In genomic region chr11:111792955-111793500, GRCh38 we compare ENCODE assay signal across 15 cellular contexts.
"Had no signal": no experiment of that assay in that cellular context is flagged by ENCODE, and none has a peak within 500 bp of the region (broad histone marks: within the 10 kb centered on the region; RNA-seq: fewer than 3 reads in every experiment).

No MANE protein-coding gene starts in this region.

- H2AFZ ChIP-seq: parathyroid adenoma had no signal

- H3K9me3 ChIP-seq: thyroid gland had no signal

- H3K36me3 ChIP-seq: thyroid gland had no signal

- ATAC-seq: activated CD8-positive, alpha-beta memory T cell treated with anti-CD3 and anti-CD28 coated beads, Interleukin-2, amount 10 ng/mL, durations not matched to agents 7 days and 5 days; activated T-cell treated with anti-CD3 and anti-CD28 coated beads, Interleukin-2, amount 50 U/mL, for 72 hours had no signal

- H3K4me1 Mint-ChIP-seq: activated CD8-positive, alpha-beta memory T cell treated with anti-CD3 and anti-CD28 coated beads, Interleukin-2, amount 10 ng/mL, durations not matched to agents 7 days and 5 days; immature natural killer cell had no signal

- H3K9ac ChIP-seq: parathyroid adenoma had no signal

- DNase-seq: activated CD4-positive, alpha-beta T cell treated with anti-CD3 and anti-CD28 coated beads for 1 hour; activated CD4-positive, alpha-beta T cell treated with anti-CD3 and anti-CD28 coated beads, Interleukin-2, amount 50 U/mL, for 48 hours; activated CD8-positive, alpha-beta memory T cell treated with anti-CD3 and anti-CD28 coated beads, Interleukin-2, amount 10 ng/mL, durations not matched to agents 7 days and 5 days; activated naive CD4-positive, alpha-beta T cell; activated T-cell treated with anti-CD3 and anti-CD28 coated beads, Interleukin-2, amount 50 U/mL, for 72 hours; cortex of kidney; effector memory CD4-positive, alpha-beta T cell; immature natural killer cell; mesendoderm; stimulated activated CD4-positive, alpha-beta T cell treated with anti-CD3 and anti-CD28 coated beads, Interleukin-4, amount 100 ng/mL, for 4 hours; stomach; thyroid gland had no signal

- H3K79me2 ChIP-seq: parathyroid adenoma had no signal

- H3K27me3 ChIP-seq: stomach, thyroid gland had no signal

- H3K4me3 Mint-ChIP-seq: activated CD8-positive, alpha-beta memory T cell treated with anti-CD3 and anti-CD28 coated beads, Interleukin-2, amount 10 ng/mL, durations not matched to agents 7 days and 5 days; activated T-cell treated with anti-CD3 and anti-CD28 coated beads, Interleukin-2, amount 50 U/mL, for 72 hours; immature natural killer cell; neural crest cell; T-helper 2 cell treated with Interferon-gamma antibody and Interleukin-4, amounts not matched to agents 5 μg/mL and 100 μg/mL, for 36 hours had no signal

- H3K4me3 ChIP-seq: stomach, thyroid gland had no signal

- H3K9me3 Mint-ChIP-seq: activated T-cell treated with anti-CD3 and anti-CD28 coated beads, Interleukin-2, amount 50 U/mL, for 72 hours; immature natural killer cell; neural crest cell; T-helper 2 cell treated with Interferon-gamma antibody and Interleukin-4, amounts not matched to agents 5 μg/mL and 100 μg/mL, for 36 hours had no signal

- H3K27ac ChIP-seq: stomach, thyroid gland had no signal

- H3K27me3 Mint-ChIP-seq: activated CD8-positive, alpha-beta memory T cell treated with anti-CD3 and anti-CD28 coated beads, Interleukin-2, amount 10 ng/mL, durations not matched to agents 7 days and 5 days had no signal

- H3K27ac Mint-ChIP-seq: activated CD8-positive, alpha-beta memory T cell treated with anti-CD3 and anti-CD28 coated beads, Interleukin-2, amount 10 ng/mL, durations not matched to agents 7 days and 5 days; activated T-cell treated with anti-CD3 and anti-CD28 coated beads, Interleukin-2, amount 50 U/mL, for 72 hours; immature natural killer cell; T-helper 2 cell treated with Interferon-gamma antibody and Interleukin-4, amounts not matched to agents 5 μg/mL and 100 μg/mL, for 36 hours had no signal
